In the genomic region with DNA sequence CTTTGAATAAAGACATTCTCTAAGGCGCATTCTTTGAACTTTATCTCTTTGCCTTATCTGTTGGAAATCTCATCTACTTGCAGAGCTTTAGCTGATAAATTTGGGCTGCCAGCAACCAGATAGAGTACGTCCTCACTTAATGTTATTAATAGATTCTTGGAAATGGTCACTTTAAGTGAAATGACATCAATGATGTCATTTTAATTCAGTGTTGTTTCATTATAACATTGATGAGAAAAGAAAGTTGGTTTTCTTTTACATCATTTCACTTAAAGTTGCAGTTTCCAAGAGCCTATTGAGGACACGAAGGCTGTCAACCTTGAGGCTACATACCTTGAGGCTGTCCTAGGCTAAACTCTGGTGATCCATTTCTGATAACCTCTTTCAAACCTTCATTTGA, we compare ENCODE assay signal across 2 cellular contexts.
TF ChIP-seq lines count a peak whose summit lies in the region.

No MANE protein-coding gene starts in this region.

TF ChIP-seq in HepG2, 621 proteins besides CTCF, POLR2A, EP300 and RAD21:
- TF ChIP-seq ATF7 (IDR thresholded peaks at IDR 0.05) = peak; percentile 64; the same call in 1 of the 2 replicates
- TF ChIP-seq ATF7 (CRISPR knock-in tag; IDR thresholded peaks at IDR 0.05) = no peak
- TF ChIP-seq ZNF777 (CRISPR knock-in tag; IDR thresholded peaks at IDR 0.05) = no peak
- no peak for TF ChIP-seq ZNF138 (CRISPR knock-in tag; IDR thresholded peaks at IDR 0.05; ENCODE audit: low read depth)
- no peak for TF ChIP-seq ZNF530 (CRISPR knock-in tag; IDR thresholded peaks at IDR 0.05; ENCODE audit: low read depth)

TF ChIP-seq in GM12878, 131 proteins besides CTCF, POLR2A, EP300 and RAD21:
- TF ChIP-seq, protein P1, sequence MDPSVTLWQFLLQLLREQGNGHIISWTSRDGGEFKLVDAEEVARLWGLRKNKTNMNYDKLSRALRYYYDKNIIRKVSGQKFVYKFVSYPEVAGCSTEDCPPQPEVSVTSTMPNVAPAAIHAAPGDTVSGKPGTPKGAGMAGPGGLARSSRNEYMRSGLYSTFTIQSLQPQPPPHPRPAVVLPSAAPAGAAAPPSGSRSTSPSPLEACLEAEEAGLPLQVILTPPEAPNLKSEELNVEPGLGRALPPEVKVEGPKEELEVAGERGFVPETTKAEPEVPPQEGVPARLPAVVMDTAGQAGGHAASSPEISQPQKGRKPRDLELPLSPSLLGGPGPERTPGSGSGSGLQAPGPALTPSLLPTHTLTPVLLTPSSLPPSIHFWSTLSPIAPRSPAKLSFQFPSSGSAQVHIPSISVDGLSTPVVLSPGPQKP (IDR thresholded peaks at IDR 0.05; ENCODE audit: low read depth, low read length) = no peak
- peak; percentile 26; the same call in 1 of the 2 replicates for TF ChIP-seq ATF7 (IDR thresholded peaks at IDR 0.05; ENCODE audit: low read depth)
TF ChIP-seq in GM12878: peak in this region for 1.
